Comparison of ENCODE assay signal across 27 cellular contexts in the genomic region with DNA sequence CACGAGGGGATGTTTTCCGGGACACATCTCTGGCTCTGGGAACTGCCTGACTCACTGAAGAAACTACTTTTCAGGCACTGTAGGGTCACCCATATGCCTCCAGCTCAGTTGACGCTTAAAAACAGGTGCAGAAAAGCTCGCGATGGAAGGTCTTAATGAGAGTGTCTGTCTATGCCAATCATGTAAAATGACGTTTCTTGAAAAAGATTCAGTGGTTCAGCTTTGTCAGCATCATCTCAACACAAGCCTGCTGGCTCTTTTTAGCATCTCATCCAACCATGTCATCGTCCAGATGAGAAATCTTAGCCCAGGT. TPM values are rescaled to one million over a fixed set of nuclear protein-coding genes. Genes with fewer than 3 reads are reported as not detected.
DNase-seq lines count a peak whose midpoint lies in the region; ATAC-seq and TF ChIP-seq lines count a peak whose summit lies in the region.
"Had no signal": no experiment of that assay in that cellular context is flagged by ENCODE, and none has a peak within 500 bp of the region (broad histone marks: within the 10 kb centered on the region; RNA-seq: fewer than 3 reads in every experiment).

No MANE protein-coding gene starts in this region.

- peaks cover 26% of the 10 kb centered on the region for H3K36me3 Mint-ChIP-seq in central memory CD8-positive, alpha-beta T cell (ENCODE audit: insufficient read depth)
- peaks cover 3% of the 10 kb centered on the region for H3K36me3 Mint-ChIP-seq in progenitor cell of endocrine pancreas (ENCODE audit: insufficient read depth)
- H3K36me3 Mint-ChIP-seq: CD8-positive, alpha-beta T cell had no signal

- H4K20me1 ChIP-seq in BLaER1: peaks cover 14% of the 10 kb centered on the region
- H4K20me1 ChIP-seq in IMR-90 (ENCODE audit: insufficient read depth, low read length): no peaks in the 10 kb centered on the region; the same call in 1 of the 2 replicates
- no peaks in the 10 kb centered on the region for H4K20me1 ChIP-seq in smooth muscle cell (ENCODE audit: low read depth)

- intact Hi-C loops in IMR-90 (cut with micrococcal nuclease) (no loop called here), mucosa of descending colon (cut with DNase I, micrococcal nuclease) (no loop called here)

- TF ChIP-seq RAD21 in IMR-90 (IDR thresholded peaks at IDR 0.05; ENCODE audit: low read length): no peak

- H3K27ac Mint-ChIP-seq in central memory CD8-positive, alpha-beta T cell (ENCODE audit: low read depth): peak overlapping the region; percentile 32
- H3K27ac Mint-ChIP-seq in progenitor cell of endocrine pancreas: peak overlapping the region; percentile 67
- H3K27ac Mint-ChIP-seq: CD8-positive, alpha-beta T cell; IgD-negative memory B cell had no signal

- POLR2A ChIA-PET in IMR-90 (lab: Charles Lee; ENCODE audit: unreplicated experiment): no interaction called here

- no peak for ATAC-seq in IMR-90 (ENCODE audit: low read depth)
- ATAC-seq in central memory CD8-positive, alpha-beta T cell (replicated peaks; ENCODE audit: extremely low read depth, poor library complexity, severe bottlenecking): no peak
- ATAC-seq in HG03108 (IDR thresholded peaks at IDR 0.05; ENCODE audit: unreplicated experiment): no peak
- no peak for ATAC-seq in mucosa of descending colon
- ATAC-seq: A549; CD8-positive, alpha-beta T cell; HCT116 had no signal

- H2BK5ac ChIP-seq in IMR-90 (ENCODE audit: low read depth, low read length, poor library complexity, severe bottlenecking): no peak overlapping the region

- no peak overlapping the region for H3K18ac ChIP-seq in IMR-90 (ENCODE audit: low read depth, low read length)

- H3K56ac ChIP-seq in IMR-90 (ENCODE audit: extremely low read depth, insufficient read depth, low read length): no peak overlapping the region

- H4K8ac ChIP-seq in IMR-90 (ENCODE audit: low read depth in 2 of 2, low read length in 2 of 2): no peak overlapping the region

- no peaks in the 10 kb centered on the region for H3K9me3 ChIP-seq in BLaER1
- 0 out of 2 replicates have a peak, but pooled peaks cover 2% of the 10 kb centered on the region for H3K9me3 ChIP-seq in IMR-90 (ENCODE audit: control insufficient read depth, insufficient read depth, low read length)
- no peaks in the 10 kb centered on the region for H3K9me3 ChIP-seq in smooth muscle cell (replicated peaks; ENCODE audit: low read depth)
- H3K9me3 ChIP-seq in mucosa of descending colon: no peaks in the 10 kb centered on the region
- H3K9me3 ChIP-seq: A549, Caco-2, Peyer's patch, SK-N-SH had no signal

- H2BK15ac ChIP-seq in IMR-90 (ENCODE audit: low read depth, low read length): no peak overlapping the region

- no peaks in the 10 kb centered on the region for H3K9me1 ChIP-seq in IMR-90 (ENCODE audit: insufficient read depth, low read length)

- H3F3A ChIP-seq in smooth muscle cell (ENCODE audit: low read depth): no peaks in the 10 kb centered on the region

- peak overlapping the region; percentile 56 for H2AK9ac ChIP-seq in IMR-90 (replicated peaks; ENCODE audit: low read depth, low read length, poor library complexity)

- H3K79me1 ChIP-seq in IMR-90 (ENCODE audit: low read depth in 1 of 2, low read length in 2 of 2): no peaks in the 10 kb centered on the region

- no peaks in the 10 kb centered on the region for H3K27me3 Mint-ChIP-seq in central memory CD8-positive, alpha-beta T cell
- peaks cover 4% of the 10 kb centered on the region for H3K27me3 Mint-ChIP-seq in progenitor cell of endocrine pancreas

- H3K14ac ChIP-seq in IMR-90 (replicated peaks; ENCODE audit: low read depth, low read length): no peak overlapping the region

- TF ChIP-seq CTCF in IMR-90 (conservative IDR thresholded peaks at IDR 0.05; ENCODE audit: low read depth, low read length): no peak
- no peak for TF ChIP-seq CTCF in progenitor cell of endocrine pancreas (IDR thresholded peaks at IDR 0.05; ENCODE audit: unreplicated experiment)
- TF ChIP-seq CTCF in smooth muscle cell (IDR thresholded peaks at IDR 0.05; ENCODE audit: borderline replicate concordance, insufficient read depth, poor library complexity, severe bottlenecking): no peak
- no peak for TF ChIP-seq CTCF in mucosa of descending colon (IDR thresholded peaks at IDR 0.05)

- no peak overlapping the region for H3K4me3 Mint-ChIP-seq in central memory CD8-positive, alpha-beta T cell
- H3K4me3 Mint-ChIP-seq in progenitor cell of endocrine pancreas (ENCODE audit: low read depth): no peak overlapping the region
- H3K4me3 Mint-ChIP-seq: CD8-positive, alpha-beta T cell; IgD-negative memory B cell had no signal

- CTCF ChIA-PET in IMR-90 (lab: Yijun Ruan, JAX): no interaction called here

- no peak overlapping the region for H4K91ac ChIP-seq in IMR-90 (ENCODE audit: insufficient read depth, low read depth, low read length)

- no peaks in the 10 kb centered on the region for H3K27me3 ChIP-seq in BLaER1
- no peaks in the 10 kb centered on the region; the same call in 1 of the 2 replicates for H3K27me3 ChIP-seq in IMR-90 (ENCODE audit: control insufficient read depth, insufficient read depth, low read length)
- no peaks in the 10 kb centered on the region for H3K27me3 ChIP-seq in smooth muscle cell (ENCODE audit: low read depth)
- H3K27me3 ChIP-seq: Peyer's patch had no signal

- no peak overlapping the region for H3K4ac ChIP-seq in IMR-90 (ENCODE audit: low read depth, low read length)

- TF ChIP-seq POLR2A in IMR-90 (IDR thresholded peaks at IDR 0.05; ENCODE audit: low read depth, low read length): no peak

- DNase-seq in IMR-90 (no peak), progenitor cell of endocrine pancreas (ENCODE audit: low spot score, unreplicated experiment) (no peak), smooth muscle cell (lab: John Stamatoyannopoulos, UW; ENCODE audit: unreplicated experiment) (no peak), mucosa of descending colon (no peak)
- DNase-seq in central memory CD8-positive, alpha-beta T cell (ENCODE audit: low spot score in 2 of 2): no peak
- DNase-seq: AML-193, Caco-2, GDM1, NCI-H1092, NCI-H1417 treated with DMSO at 0.1 percent for 48 hours, NCI-H1694 treated with DMSO at 0.1 percent for 48 hours, NCI-H2081, NCI-H2227 treated with DMSO at 0.1 percent for 48 hours, NCI-H69, SIG-M5, SK-N-SH had no signal

- no peak overlapping the region for H3K27ac ChIP-seq in BLaER1
- no peak overlapping the region for H3K27ac ChIP-seq in IMR-90 (ENCODE audit: insufficient read depth, low read length)
- H3K27ac ChIP-seq in smooth muscle cell (ENCODE audit: low read depth): no peak overlapping the region
- H3K27ac ChIP-seq: A549, C4-2B, KMS-11, Peyer's patch had no signal

- H3K9ac ChIP-seq in BLaER1: no peak overlapping the region
- H3K9ac ChIP-seq in IMR-90 (ENCODE audit: low read depth, low read length): no peak overlapping the region
- H3K9ac ChIP-seq in smooth muscle cell (ENCODE audit: low read depth): no peak overlapping the region
- H3K9ac ChIP-seq: KMS-11, SK-N-SH had no signal

- peaks cover 17% of the 10 kb centered on the region for H3K4me1 Mint-ChIP-seq in central memory CD8-positive, alpha-beta T cell
- no peaks in the 10 kb centered on the region for H3K4me1 Mint-ChIP-seq in progenitor cell of endocrine pancreas (ENCODE audit: low read depth)

- in situ Hi-C loops in IMR-90 (cut with MboI; ENCODE audit: low sequenced_read_pairs): loop anchor here (25.0 kb wide), 1 partner anchor 776 kb away; a partner anchor contains a TSS

- H3K4me1 ChIP-seq in BLaER1 (peaks cover 47% of the 10 kb centered on the region), IMR-90 (ENCODE audit: control insufficient read depth, insufficient read depth, low read length) (no peaks in the 10 kb centered on the region), smooth muscle cell (ENCODE audit: low read depth) (no peaks in the 10 kb centered on the region), mucosa of descending colon (ENCODE audit: low read depth) (no peaks in the 10 kb centered on the region)
- H3K4me1 ChIP-seq: A549, Caco-2, Peyer's patch had no signal

- H2BK120ac ChIP-seq in IMR-90 (ENCODE audit: low read depth, low read length): no peak overlapping the region

- no peaks in the 10 kb centered on the region for H3K9me3 Mint-ChIP-seq in central memory CD8-positive, alpha-beta T cell
- no peaks in the 10 kb centered on the region for H3K9me3 Mint-ChIP-seq in progenitor cell of endocrine pancreas (ENCODE audit: low read depth)
- H3K9me3 Mint-ChIP-seq: CD8-positive, alpha-beta T cell; IgD-negative memory B cell had no signal

- H3K36me3 ChIP-seq in BLaER1 (peaks cover 50% of the 10 kb centered on the region), IMR-90 (ENCODE audit: control insufficient read depth, insufficient read depth, low read length) (no peaks in the 10 kb centered on the region), smooth muscle cell (ENCODE audit: low read depth) (no peaks in the 10 kb centered on the region), mucosa of descending colon (ENCODE audit: low read depth) (no peaks in the 10 kb centered on the region)
- H3K36me3 ChIP-seq: Peyer's patch had no signal

- WGBS in IMR-90 (ENCODE audit: extremely low coverage in 2 of 2, insufficient read length in 1 of 2), 2 experiments: 75% methylated on average over 2 of the region's 7 CpGs; no CpG with 5 or more reads in 1 of the 2 experiments
- 92% methylated on average over 7 of the region's 7 CpGs for WGBS in smooth muscle cell (ENCODE audit: low lambda C conversion rate)

- dilution Hi-C loops in IMR-90 (cut with HindIII; ENCODE audit: low sequenced_read_pairs, unreplicated experiment): no loop called here

- H3K4me2 ChIP-seq in BLaER1 (peak overlapping the region; percentile 40), IMR-90 (ENCODE audit: low read depth, low read length) (no peak overlapping the region), smooth muscle cell (no peak overlapping the region)
- H3K4me2 ChIP-seq: A549, KMS-11, SK-N-SH had no signal

- no peak overlapping the region for H4K5ac ChIP-seq in IMR-90 (ENCODE audit: low read depth, low read length)

- H3K4me3 ChIP-seq in BLaER1 (no peak overlapping the region), IMR-90 (ENCODE audit: insufficient read depth, low read depth, low read length) (no peak overlapping the region), smooth muscle cell (no peak overlapping the region), mucosa of descending colon (no peak overlapping the region)
- H3K4me3 ChIP-seq: A549, Peyer's patch had no signal

- no peak overlapping the region for H3K23ac ChIP-seq in IMR-90 (ENCODE audit: low read depth, low read length)

- no peak overlapping the region for H2BK20ac ChIP-seq in IMR-90 (ENCODE audit: low read depth, low read length)

- H2AFZ ChIP-seq in IMR-90 (replicated peaks; ENCODE audit: low read length, poor library complexity) (no peak overlapping the region), smooth muscle cell (ENCODE audit: low read depth) (no peak overlapping the region)

- no TSS peak for BruUV-seq in IMR-90 (replicated peaks; lab: Mats Ljungman, UMichigan)

- no peak overlapping the region for H2AK5ac ChIP-seq in IMR-90 (ENCODE audit: low read depth, low read length)

- H3K79me2 ChIP-seq in smooth muscle cell (ENCODE audit: low read depth): no peaks in the 10 kb centered on the region

RNA-seq across cellular contexts. Expression of a gene that starts 27.5 kb away (rescaled TPM):
- total RNA-seq in IMR-90 (2012; rRNA removed): not detected in 2 replicates
- not detected in 2 replicates for polyA plus RNA-seq in IMR-90 (2012; rRNA removed)
- polyA plus RNA-seq in IMR-90 (2012; cell fraction: cytosol; rRNA removed): not detected in 2 replicates
- not detected in 2 replicates for polyA plus RNA-seq in IMR-90 (2012; cell fraction: nucleus; rRNA removed; ENCODE audit: low replicate concordance)
- total RNA-seq in progenitor cell of endocrine pancreas: not detected in 2 replicates
- total RNA-seq in smooth muscle cell: not detected in 2 replicates
- polyA plus RNA-seq in smooth muscle cell: not detected in 2 replicates
- total RNA-seq in mucosa of descending colon: not detected
- total RNA-seq: Caco-2; CD8-positive, alpha-beta T cell; H4; NCI-H460; Peyer's patch had no signal
- polyA plus RNA-seq: A549, IgD-negative memory B cell, SK-N-SH had no signal
